ENCODE assay signal across 24 cellular contexts in the genomic region with DNA sequence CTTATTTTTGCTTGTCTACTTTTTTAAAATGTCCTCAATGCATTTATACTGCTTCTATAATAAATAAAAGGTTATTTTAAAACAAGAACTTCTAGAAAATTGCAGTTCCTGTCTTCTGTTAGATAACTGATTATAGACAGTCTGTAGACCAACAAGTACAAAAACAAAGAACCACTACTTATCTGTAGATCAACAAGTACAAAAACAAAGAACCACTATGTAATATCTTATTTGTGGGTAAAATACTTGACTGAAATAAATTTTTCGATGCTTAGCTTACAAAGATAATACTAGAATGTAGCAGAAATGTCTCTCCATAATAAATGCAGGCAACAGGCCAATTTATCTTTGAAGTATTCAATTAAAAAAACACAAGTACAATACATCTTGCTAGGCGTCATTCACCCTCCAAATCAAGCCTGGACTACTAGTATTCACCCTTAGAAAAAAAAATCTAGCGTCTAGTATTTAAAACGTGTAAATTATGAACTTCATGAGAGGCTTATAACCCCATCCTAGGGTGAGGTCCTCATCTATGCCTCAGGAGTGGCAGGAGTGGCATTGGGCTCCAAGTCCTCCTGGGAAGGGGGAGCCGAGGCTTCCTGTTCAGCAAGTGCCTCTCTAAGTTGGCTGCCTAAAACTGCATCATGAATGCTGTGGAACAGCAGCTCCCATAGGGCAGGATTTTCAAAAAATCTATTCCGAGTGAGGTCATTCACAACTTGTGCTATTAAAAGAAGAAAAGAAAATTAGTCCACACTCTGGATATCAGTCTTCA. TPM values are rescaled to one million over a fixed set of nuclear protein-coding genes. Genes with fewer than 3 reads are reported as not detected.
DNase-seq lines count a peak whose midpoint lies in the region; ATAC-seq, FAIRE-seq and TF ChIP-seq lines count a peak whose summit lies in the region.
"Had no signal": no experiment of that assay in that cellular context is flagged by ENCODE, and none has a peak within 500 bp of the region (broad histone marks: within the 10 kb centered on the region; RNA-seq: fewer than 3 reads in every experiment).

No MANE protein-coding gene starts in this region.

- H3K27me3 ChIP-seq in K562 (ENCODE audit: control insufficient read depth in 2 of 2, insufficient read depth in 2 of 2, low read length in 2 of 2) = no peaks in the 10 kb centered on the region
- no peaks in the 10 kb centered on the region for H3K27me3 ChIP-seq in PC-9 (ENCODE audit: insufficient read depth, low read depth)
- no peaks in the 10 kb centered on the region for H3K27me3 ChIP-seq in endodermal cell (ENCODE audit: control insufficient read depth, insufficient read depth, low read length, poor library complexity, severe bottlenecking)
- H3K27me3 ChIP-seq: BLaER1, Peyer's patch, SJCRH30 had no signal

- H3K79me2 ChIP-seq in K562 (ENCODE audit: control insufficient read depth, insufficient read depth, low read length) (no peaks in the 10 kb centered on the region), PC-9 (ENCODE audit: low read depth) (no peaks in the 10 kb centered on the region)

- H3K9me2 ChIP-seq in PC-9 (ENCODE audit: insufficient read depth) = no peaks in the 10 kb centered on the region

- no peaks in the 10 kb centered on the region for H3K36me3 Mint-ChIP-seq in activated T-cell treated with anti-CD3 and anti-CD28 coated beads, Interleukin-2, amount 50 U/mL, for 72 hours (ENCODE audit: insufficient read depth in 2 of 2)
- H3K36me3 Mint-ChIP-seq in activated T-cell treated with anti-CD3 and anti-CD28 coated beads, Interleukin-2, amount 50 U/mL, for 4 hours (ENCODE audit: insufficient read depth) = peaks cover 2% of the 10 kb centered on the region
- peaks cover 2% of the 10 kb centered on the region for H3K36me3 Mint-ChIP-seq in endodermal cell (ENCODE audit: low read depth)

- H3K9me3 Mint-ChIP-seq in activated T-cell treated with anti-CD3 and anti-CD28 coated beads, Interleukin-2, amount 50 U/mL, for 72 hours = no peaks in the 10 kb centered on the region
- no peaks in the 10 kb centered on the region for H3K9me3 Mint-ChIP-seq in activated T-cell treated with anti-CD3 and anti-CD28 coated beads, Interleukin-2, amount 50 U/mL, for 4 hours
- no peaks in the 10 kb centered on the region for H3K9me3 Mint-ChIP-seq in endodermal cell
- H3K9me3 Mint-ChIP-seq: CD8-positive, alpha-beta T cell; HFFc6 had no signal

- no peak for TF ChIP-seq RAD21 in K562 (CRISPR knock-in tag; conservative IDR thresholded peaks at IDR 0.05 in 1 of 2, IDR thresholded peaks at IDR 0.05 in 1 of 2)

- no TSS peak for BruUV-seq in K562 (replicated peaks; lab: Mats Ljungman, UMichigan)
- no TSS peak for BruUV-seq in PC-9 (replicated peaks; lab: Mats Ljungman, UMichigan)

- no peak overlapping the region for H3K4me3 Mint-ChIP-seq in activated T-cell treated with anti-CD3 and anti-CD28 coated beads, Interleukin-2, amount 50 U/mL, for 72 hours
- H3K4me3 Mint-ChIP-seq in activated T-cell treated with anti-CD3 and anti-CD28 coated beads, Interleukin-2, amount 50 U/mL, for 4 hours = no peak overlapping the region
- H3K4me3 Mint-ChIP-seq in endodermal cell = no peak overlapping the region
- H3K4me3 Mint-ChIP-seq: CD8-positive, alpha-beta T cell; HFFc6 had no signal

- H3K9me3 ChIP-seq in K562 (replicated peaks; ENCODE audit: control insufficient read depth, insufficient read depth, low read depth, low read length) (no peaks in the 10 kb centered on the region), PC-9 (ENCODE audit: insufficient read depth, low read depth) (no peaks in the 10 kb centered on the region), endodermal cell (ENCODE audit: control insufficient read depth, low read length) (no peaks in the 10 kb centered on the region)
- H3K9me3 ChIP-seq: BLaER1, Peyer's patch, SJCRH30 had no signal

- CTCF ChIA-PET in K562 (lab: Yijun Ruan, JAX; ENCODE audit: low intra/inter-chr PET ratio) (no interaction called here), PC-9 (lab: Charles Lee) (no interaction called here)

- TF ChIP-seq EP300 in K562 (IDR thresholded peaks at IDR 0.05; ENCODE audit: low read length) = no peak

- TF ChIP-seq CTCF in K562 (IDR thresholded peaks at IDR 0.05 in 2 of 3, conservative IDR thresholded peaks at IDR 0.05 in 1 of 3; ENCODE audit: insufficient read depth in 2 of 3, low read depth in 1 of 3, low read length in 3 of 3) = no peak
- no peak for TF ChIP-seq CTCF in PC-9 (conservative IDR thresholded peaks at IDR 0.05)
- no peak for TF ChIP-seq CTCF in endodermal cell (conservative IDR thresholded peaks at IDR 0.05)

- H3K4me2 ChIP-seq in K562 (ENCODE audit: insufficient read depth, low read length) (no peak overlapping the region), PC-9 (no peak overlapping the region)
- H3K4me2 ChIP-seq: BLaER1 had no signal

- peaks cover 12% of the 10 kb centered on the region for H3K27me3 Mint-ChIP-seq in activated T-cell treated with anti-CD3 and anti-CD28 coated beads, Interleukin-2, amount 50 U/mL, for 72 hours (ENCODE audit: low read depth)
- peaks cover 5% of the 10 kb centered on the region for H3K27me3 Mint-ChIP-seq in activated T-cell treated with anti-CD3 and anti-CD28 coated beads, Interleukin-2, amount 50 U/mL, for 4 hours (ENCODE audit: low read depth)
- H3K27me3 Mint-ChIP-seq in endodermal cell (ENCODE audit: insufficient read depth) = no peaks in the 10 kb centered on the region

- no peaks in the 10 kb centered on the region for H3K9me1 ChIP-seq in K562 (ENCODE audit: control insufficient read depth, insufficient read depth, low read length)

- H3K9ac ChIP-seq in K562 (ENCODE audit: insufficient read depth in 1 of 2, low read depth in 2 of 2, low read length in 2 of 2) = no peak overlapping the region; a peak in 1 of 4 replicates
- no peak overlapping the region for H3K9ac ChIP-seq in endodermal cell (ENCODE audit: extremely low read depth, low read length, poor library complexity, severe bottlenecking)
- H3K9ac ChIP-seq: BLaER1 had no signal

- H3K4me1 Mint-ChIP-seq in activated T-cell treated with anti-CD3 and anti-CD28 coated beads, Interleukin-2, amount 50 U/mL, for 72 hours (ENCODE audit: low read depth) = no peaks in the 10 kb centered on the region
- H3K4me1 Mint-ChIP-seq in activated T-cell treated with anti-CD3 and anti-CD28 coated beads, Interleukin-2, amount 50 U/mL, for 4 hours (ENCODE audit: low read depth) = peaks cover 10% of the 10 kb centered on the region
- H3K4me1 Mint-ChIP-seq in endodermal cell = no peaks in the 10 kb centered on the region

- H3K4me3 ChIP-seq in K562 (no peak overlapping the region), PC-9 (no peak overlapping the region), endodermal cell (ENCODE audit: low read length) (no peak overlapping the region)
- H3K4me3 ChIP-seq: BLaER1, Peyer's patch, SJCRH30 had no signal

- TF ChIP-seq POLR2A in K562 (conservative IDR thresholded peaks at IDR 0.05) = no peak

- ATAC-seq in activated T-cell treated with anti-CD3 and anti-CD28 coated beads, Interleukin-2, amount 50 U/mL, for 72 hours (replicated peaks in 1 of 2) = no peak
- no peak for ATAC-seq in activated T-cell treated with anti-CD3 and anti-CD28 coated beads, Interleukin-2, amount 50 U/mL, for 4 hours
- peak; percentile 70 for ATAC-seq in K562
- ATAC-seq: CD8-positive, alpha-beta T cell had no signal

- H4K20me1 ChIP-seq in K562 (replicated peaks; ENCODE audit: control insufficient read depth, insufficient read depth, low read length) (no peaks in the 10 kb centered on the region), PC-9 (ENCODE audit: insufficient read depth) (no peaks in the 10 kb centered on the region)
- H4K20me1 ChIP-seq: BLaER1 had no signal

- intact Hi-C loops in K562 (cut with micrococcal nuclease) = no loop called here
- intact Hi-C loops in PC-9 (cut with micrococcal nuclease; ENCODE audit: unreplicated experiment) = no loop called here

- peaks cover 6% of the 10 kb centered on the region; the same call in 1 of the 2 replicates for H3F3A ChIP-seq in PC-9 (ENCODE audit: insufficient read depth, low read depth)

- FAIRE-seq in K562 (lab: Jason Lieb, UNC) = no peak
- FAIRE-seq: GM19239 had no signal

- 12% methylated on average over 6 of the region's 6 CpGs for WGBS in K562 (ENCODE audit: insufficient coverage, low coverage, missing lambda C conversion rate)
- 78 to 84% methylated on average over 4 to 6 of the region's 6 CpGs for WGBS in endodermal cell (ENCODE audit: insufficient coverage in 1 of 2, insufficient read length in 1 of 2), 2 experiments

- peak overlapping the region; percentile 55 for H3K27ac Mint-ChIP-seq in activated T-cell treated with anti-CD3 and anti-CD28 coated beads, Interleukin-2, amount 50 U/mL, for 72 hours
- H3K27ac Mint-ChIP-seq in endodermal cell = no peak overlapping the region
- H3K27ac Mint-ChIP-seq: CD8-positive, alpha-beta T cell; HFFc6 had no signal

- H2AFZ ChIP-seq in K562 (ENCODE audit: low read depth, low read length) = peak overlapping the region; percentile 41
- no peak overlapping the region for H2AFZ ChIP-seq in PC-9

- in situ Hi-C loops in K562 (cut with MboI) = no loop called here

- H3K27ac ChIP-seq in K562 (ENCODE audit: extremely low read depth, low read depth, low read length) = no peak overlapping the region
- H3K27ac ChIP-seq in PC-9 = no peak overlapping the region
- no peak overlapping the region for H3K27ac ChIP-seq in endodermal cell (ENCODE audit: low read depth, low read length)
- H3K27ac ChIP-seq: 22Rv1, BLaER1, Peyer's patch, SJCRH30 had no signal

- POLR2A ChIA-PET in K562 (lab: Yijun Ruan, JAX) = no interaction called here
- POLR2A ChIA-PET in PC-9 (lab: Charles Lee; ENCODE audit: unreplicated experiment) = no interaction called here

- H3K4me1 ChIP-seq in K562 (replicated peaks in 1 of 2; ENCODE audit: control insufficient read depth in 2 of 2, insufficient read depth in 2 of 2, low read length in 2 of 2) (no peaks in the 10 kb centered on the region; a peak in 2 of 5 replicates), PC-9 (replicated peaks; ENCODE audit: insufficient read depth) (no peaks in the 10 kb centered on the region), endodermal cell (ENCODE audit: control insufficient read depth, insufficient read depth, low read length) (no peaks in the 10 kb centered on the region)
- H3K4me1 ChIP-seq: BLaER1, Peyer's patch, SJCRH30 had no signal

- peaks cover 7% of the 10 kb centered on the region; the same call in 2 of the 3 replicates for H3K36me3 ChIP-seq in K562 (ENCODE audit: control insufficient read depth, insufficient read depth, low read length)
- no peaks in the 10 kb centered on the region for H3K36me3 ChIP-seq in PC-9 (ENCODE audit: low read depth)
- H3K36me3 ChIP-seq in endodermal cell (ENCODE audit: control insufficient read depth, insufficient read depth, low read length) = peaks cover 10% of the 10 kb centered on the region

- DNase-seq in DMS79 treated with DMSO at 0.1 percent for 48 hours (lab: John Stamatoyannopoulos, UW) (peak; percentile 33), DMS79 (lab: John Stamatoyannopoulos, UW) (no peak), K562 (ENCODE audit: extremely low read depth in 1 of 4, low spot score in 3 of 4) (no peak), PC-9 (no peak), DMS 273 (lab: John Stamatoyannopoulos, UW; ENCODE audit: unreplicated experiment) (no peak), endodermal cell (no peak)
- DNase-seq in activated T-cell treated with anti-CD3 and anti-CD28 coated beads, Interleukin-2, amount 50 U/mL, for 72 hours = no peak
- no peak for DNase-seq in activated T-cell treated with anti-CD3 and anti-CD28 coated beads, Interleukin-2, amount 50 U/mL, for 4 hours
- DNase-seq: ACHN; Calu3; CD8-positive, alpha-beta T cell; EL; GF-D8; H7; HFFc6; KBM-7; NCI-H187; NCI-H69; Peyer's patch; T-helper 1 cell had no signal

RNA-seq across cellular contexts. Expression of a gene that starts 26.6 kb away (rescaled TPM):
- total RNA-seq in activated T-cell treated with anti-CD3 and anti-CD28 coated beads, Interleukin-2, amount 50 U/mL, for 72 hours = 100 to 1,000 TPM; 132 to 166 TPM
- 100 to 1,000 TPM; 277 to 314 (median 299) TPM for total RNA-seq in activated T-cell treated with anti-CD3 and anti-CD28 coated beads, Interleukin-2, amount 50 U/mL, for 4 hours
- 67.8 and 126 TPM in 2 replicates for total RNA-seq in K562 (2011; cell fraction: chromatin; rRNA removed; ENCODE audit: low replicate concordance)
- 33.0 and 45.1 TPM in 2 replicates for total RNA-seq in K562 (2011; cell fraction: nucleolus; rRNA removed)
- total RNA-seq in K562 (2011; cell fraction: nucleoplasm; rRNA removed) = 84.2 and 96.5 TPM in 2 replicates
- total RNA-seq in K562 (2014; rRNA removed) (300 and 362 TPM in 2 replicates), K562 (2014; rRNA removed; fragmentation: Illumina TruSeq; extraction: Trizol) (511 and 556 TPM in 2 replicates), K562 (2015; rRNA removed; fragmentation: Illumina TruSeq; extraction: Trizol) (468 and 484 TPM in 2 replicates), K562 (2021) (316 and 323 TPM in 2 replicates), PC-9 (2021) (138 and 196 TPM in 2 replicates), endodermal cell (100 to 1,000 TPM; 108 to 109 TPM)
- polyA plus RNA-seq in K562 (2011; rRNA removed) (247 and 465 TPM in 2 replicates), K562 (2014; fragmentation: Illumina TruSeq; extraction: Trizol) (509 and 567 TPM in 2 replicates), K562 (2014; fragmentation: Nextera tagmentation; extraction: Ambion mirVana) (1,000 to 10,000 TPM in 1 of 2 experiments, 100 to 1,000 TPM in 1; 861 to 1,105 TPM), K562 (2014; rRNA removed) (383 and 534 TPM in 2 replicates)
- polyA plus RNA-seq in K562 (2011; cell fraction: cytosol; rRNA removed) = 128 and 155 TPM in 2 replicates
- polyA plus RNA-seq in K562 (2011; cell fraction: nucleus; rRNA removed) = 85.4 and 98.2 TPM in 2 replicates
- polyA plus RNA-seq in K562 (2012) = 290 and 472 TPM in 2 replicates
- polyA minus RNA-seq in K562 (2011; rRNA and poly(A)+ RNA removed) = 274 and 443 TPM in 2 replicates
- polyA minus RNA-seq in K562 (2011; cell fraction: cytosol; rRNA and poly(A)+ RNA removed) = 58.8 and 124 TPM in 2 replicates
- 18.4 and 35.9 TPM in 2 replicates for polyA minus RNA-seq in K562 (2011; cell fraction: nucleus; rRNA and poly(A)+ RNA removed)
- 118 TPM for polyA plus RNA-seq in endodermal cell (2013, experiment 1 of 2)
- 120 TPM for polyA plus RNA-seq in endodermal cell (2013, experiment 2 of 2)

RNA-seq across cellular contexts. Expression of a gene that starts 29.5 kb away (rescaled TPM):
- 10 to 100 TPM; 37.5 to 43.6 TPM for total RNA-seq in activated T-cell treated with anti-CD3 and anti-CD28 coated beads, Interleukin-2, amount 50 U/mL, for 72 hours
- 10 to 100 TPM; 93.8 to 99.4 (median 97.2) TPM for total RNA-seq in activated T-cell treated with anti-CD3 and anti-CD28 coated beads, Interleukin-2, amount 50 U/mL, for 4 hours
- total RNA-seq in K562 (2011; cell fraction: chromatin; rRNA removed; ENCODE audit: low replicate concordance) = 55.1 and 197 TPM in 2 replicates
- 30.4 and 35.0 TPM in 2 replicates for total RNA-seq in K562 (2011; cell fraction: nucleolus; rRNA removed)
- total RNA-seq in K562 (2011; cell fraction: nucleoplasm; rRNA removed) = 55.2 and 90.0 TPM in 2 replicates
- total RNA-seq in K562 (2014; rRNA removed) = 62.5 and 64.6 TPM in 2 replicates
- 134 and 141 TPM in 2 replicates for total RNA-seq in K562 (2014; rRNA removed; fragmentation: Illumina TruSeq; extraction: Trizol)
- total RNA-seq in K562 (2015; rRNA removed; fragmentation: Illumina TruSeq; extraction: Trizol) = 142 and 152 TPM in 2 replicates
- total RNA-seq in K562 (2021) = 82.9 and 92.1 TPM in 2 replicates
- 65.2 and 86.9 TPM in 2 replicates for polyA plus RNA-seq in K562 (2011; rRNA removed)
- 11.7 and 12.3 TPM in 2 replicates for polyA plus RNA-seq in K562 (2011; cell fraction: cytosol; rRNA removed)
- 93.5 and 113 TPM in 2 replicates for polyA plus RNA-seq in K562 (2011; cell fraction: nucleus; rRNA removed)
- polyA plus RNA-seq in K562 (2012) = 49.1 and 68.8 TPM in 2 replicates
- polyA plus RNA-seq in K562 (2014; fragmentation: Illumina TruSeq; extraction: Trizol) = 121 and 157 TPM in 2 replicates
- 10 to 100 TPM; 40.2 to 40.4 TPM for polyA plus RNA-seq in K562 (2014; fragmentation: Nextera tagmentation; extraction: Ambion mirVana)
- polyA plus RNA-seq in K562 (2014; rRNA removed) = 97.3 and 118 TPM in 2 replicates
- polyA minus RNA-seq in K562 (2011; rRNA and poly(A)+ RNA removed) = 52.3 and 65.5 TPM in 2 replicates
- 13.1 and 15.6 TPM in 2 replicates for polyA minus RNA-seq in K562 (2011; cell fraction: cytosol; rRNA and poly(A)+ RNA removed)
- polyA minus RNA-seq in K562 (2011; cell fraction: nucleus; rRNA and poly(A)+ RNA removed) = 42.9 and 53.8 TPM in 2 replicates
- 37.8 and 42.2 TPM in 2 replicates for total RNA-seq in PC-9 (2021)
- 10 to 100 TPM; 40.8 to 43.0 TPM for total RNA-seq in endodermal cell
- 25.5 TPM for polyA plus RNA-seq in endodermal cell (2013, experiment 1 of 2)
- polyA plus RNA-seq in endodermal cell (2013, experiment 2 of 2) = 24.1 TPM
